Comparison of ENCODE assay signal across 8 cellular contexts in genomic region chr1:226937940-226938725, GRCh38. TPM values are rescaled to one million over a fixed set of nuclear protein-coding genes. Genes with fewer than 3 reads are reported as not detected.
DNase-seq lines count a peak whose midpoint lies in the region; ATAC-seq and TF ChIP-seq lines count a peak whose summit lies in the region.

No MANE protein-coding gene starts in this region.

- H3K4me3 ChIP-seq in mesenchymal stem cell (ENCODE audit: insufficient read depth in 1 of 2, low read depth in 1 of 2, low read length in 2 of 2) (peak overlapping the region in 1 of 2 experiments; percentile 87), tibial artery (no peak overlapping the region)

- peak overlapping the region; percentile 96 for H3K9ac ChIP-seq in mesenchymal stem cell (ENCODE audit: low read length)

- peak overlapping the region; percentile 89 for H3K4me3 Mint-ChIP-seq in activated T-cell treated with anti-CD3 and anti-CD28 coated beads, Interleukin-2, amount 50 U/mL, for 4 hours
- peak overlapping the region; percentile 87 for H3K4me3 Mint-ChIP-seq in activated T-helper 17 cell treated with anti-CD3 and anti-CD28 coated beads, Interleukin-2, amount 50 U/mL, for 72 hours

- no peaks in the 10 kb centered on the region for H3K27me3 Mint-ChIP-seq in activated T-cell treated with anti-CD3 and anti-CD28 coated beads, Interleukin-2, amount 50 U/mL, for 4 hours (ENCODE audit: low read depth)
- H3K27me3 Mint-ChIP-seq in activated T-helper 17 cell treated with anti-CD3 and anti-CD28 coated beads, Interleukin-2, amount 50 U/mL, for 72 hours = no peaks in the 10 kb centered on the region

- no peak overlapping the region for H3K23ac ChIP-seq in mesenchymal stem cell (ENCODE audit: low read length in 2 of 2)

- TF ChIP-seq CTCF in tibial artery (IDR thresholded peaks at IDR 0.05) = no peak

- H3K9me3 ChIP-seq in mesenchymal stem cell (ENCODE audit: control insufficient read depth, low read length) (peaks cover 8% of the 10 kb centered on the region), tibial artery (peaks cover 0 to 2% (median 0%) of the 10 kb centered on the region in 3 donors)

- peak overlapping the region in 1 of 2 experiments; percentile 59 for H2BK12ac ChIP-seq in mesenchymal stem cell (ENCODE audit: low read length in 2 of 2)

- H3K27me3 ChIP-seq in mesenchymal stem cell (ENCODE audit: control insufficient read depth in 1 of 2, insufficient read depth in 1 of 2, low read length in 2 of 2) = no peaks in the 10 kb centered on the region
- H3K27me3 ChIP-seq in tibial artery = no peaks in the 10 kb centered on the region

- no peak for ATAC-seq in activated T-cell treated with anti-CD3 and anti-CD28 coated beads, Interleukin-2, amount 50 U/mL, for 4 hours
- ATAC-seq in activated T-helper 17 cell treated with anti-CD3 and anti-CD28 coated beads, Interleukin-2, amount 50 U/mL, for 72 hours (replicated peaks) = no peak
- ATAC-seq in GM18502 (IDR thresholded peaks at IDR 0.05; ENCODE audit: poor library complexity, unreplicated experiment) (no peak), HG03139 (IDR thresholded peaks at IDR 0.05; ENCODE audit: unreplicated experiment) (no peak)

- DNase-seq in activated T-cell treated with anti-CD3 and anti-CD28 coated beads, Interleukin-2, amount 50 U/mL, for 4 hours = no peak
- DNase-seq in activated T-cell treated with anti-CD3 and anti-CD28 coated beads, Interleukin-2, amount 50 U/mL, for 1 hour = no peak
- no peak for DNase-seq in mesenchymal stem cell
- DNase-seq in tibial artery = peak in 1 of 2 donors; percentile 54
- no peak for DNase-seq in T-helper 9 cell

- peaks cover 13% of the 10 kb centered on the region for H3K9me3 Mint-ChIP-seq in activated T-cell treated with anti-CD3 and anti-CD28 coated beads, Interleukin-2, amount 50 U/mL, for 4 hours
- peaks cover 7% of the 10 kb centered on the region for H3K9me3 Mint-ChIP-seq in activated T-helper 17 cell treated with anti-CD3 and anti-CD28 coated beads, Interleukin-2, amount 50 U/mL, for 72 hours

- WGBS in mesenchymal stem cell = 97% methylated on average over 10 of the region's 10 CpGs

- H3K36me3 ChIP-seq in mesenchymal stem cell (ENCODE audit: control insufficient read depth in 1 of 2, insufficient read depth in 2 of 2, low read depth in 1 of 2, low read length in 2 of 2) (no peaks in the 10 kb centered on the region), tibial artery (peaks cover 0 to 8% (median 0%) of the 10 kb centered on the region in 3 donors)

- peak overlapping the region in 1 of 2 experiments; percentile 24 for H3K4ac ChIP-seq in mesenchymal stem cell (ENCODE audit: low read depth in 1 of 2, low read length in 2 of 2)

- peak overlapping the region; percentile 54 for H2AK5ac ChIP-seq in mesenchymal stem cell (ENCODE audit: low read length, severe bottlenecking)

- H3K14ac ChIP-seq in mesenchymal stem cell (ENCODE audit: low read length in 2 of 2) = no peak overlapping the region

- H3K36me3 Mint-ChIP-seq in activated T-cell treated with anti-CD3 and anti-CD28 coated beads, Interleukin-2, amount 50 U/mL, for 4 hours (ENCODE audit: insufficient read depth) = peaks cover 8% of the 10 kb centered on the region
- H3K36me3 Mint-ChIP-seq in activated T-helper 17 cell treated with anti-CD3 and anti-CD28 coated beads, Interleukin-2, amount 50 U/mL, for 72 hours (ENCODE audit: low read depth) = no peaks in the 10 kb centered on the region

- H2BK120ac ChIP-seq in mesenchymal stem cell (ENCODE audit: low read depth, low read length) = no peak overlapping the region

- no peak overlapping the region for H4K8ac ChIP-seq in mesenchymal stem cell (ENCODE audit: low read length)

- intact Hi-C loops in tibial artery (cut with DNase I; ENCODE audit: low total_unique reads) = no loop called here

- H3K79me1 ChIP-seq in mesenchymal stem cell (replicated peaks; ENCODE audit: low read length, poor library complexity, severe bottlenecking) = peaks cover 16% of the 10 kb centered on the region

- H2BK15ac ChIP-seq in mesenchymal stem cell (ENCODE audit: low read depth, poor library complexity, severe bottlenecking) = no peak overlapping the region

- H3K4me1 ChIP-seq in mesenchymal stem cell (ENCODE audit: control insufficient read depth, insufficient read depth, low read depth, low read length) (peaks cover 7% of the 10 kb centered on the region), tibial artery (peaks cover 0 to 34% (median 24%) of the 10 kb centered on the region in 4 donors)

- H3K4me2 ChIP-seq in mesenchymal stem cell (ENCODE audit: low read length, poor library complexity, severe bottlenecking) = no peak overlapping the region

- no peak overlapping the region for H4K91ac ChIP-seq in mesenchymal stem cell (ENCODE audit: low read length)

- peaks cover 33% of the 10 kb centered on the region for H3K4me1 Mint-ChIP-seq in activated T-cell treated with anti-CD3 and anti-CD28 coated beads, Interleukin-2, amount 50 U/mL, for 4 hours (ENCODE audit: low read depth)
- peaks cover 16% of the 10 kb centered on the region for H3K4me1 Mint-ChIP-seq in activated T-helper 17 cell treated with anti-CD3 and anti-CD28 coated beads, Interleukin-2, amount 50 U/mL, for 72 hours

- peak overlapping the region; percentile 3 for H2AFZ ChIP-seq in mesenchymal stem cell (ENCODE audit: low read depth, low read length)

- peak overlapping the region in 1 of 2 experiments; percentile 46 for H3K18ac ChIP-seq in mesenchymal stem cell (ENCODE audit: low read depth in 1 of 2, low read length in 2 of 2)

- no peak overlapping the region for H2BK5ac ChIP-seq in mesenchymal stem cell (ENCODE audit: low read depth, low read length, poor library complexity, severe bottlenecking)

- peak overlapping the region; percentile 94 for H3K27ac Mint-ChIP-seq in activated T-helper 17 cell treated with anti-CD3 and anti-CD28 coated beads, Interleukin-2, amount 50 U/mL, for 72 hours

- no peak overlapping the region for H3K27ac ChIP-seq in mesenchymal stem cell (ENCODE audit: low read length, poor library complexity, severe bottlenecking)
- H3K27ac ChIP-seq in tibial artery = peak overlapping the region; percentile 92 to 98

RNA-seq across cellular contexts. Expression of gene COQ8A, which starts 2.0 kb away (rescaled TPM):
- total RNA-seq in activated T-cell treated with anti-CD3 and anti-CD28 coated beads, Interleukin-2, amount 50 U/mL, for 4 hours = 10 to 100 TPM; 25.4 to 31.3 (median 31.0) TPM
- total RNA-seq in activated T-helper 17 cell treated with anti-CD3 and anti-CD28 coated beads, Interleukin-2, amount 50 U/mL, for 72 hours = 10 to 100 TPM; 28.8 to 43.1 TPM
- 1.9 TPM for polyA plus RNA-seq in mesenchymal stem cell (2013, experiment 1 of 2)
- 1.8 TPM for polyA plus RNA-seq in mesenchymal stem cell (2013, experiment 2 of 2)
